2 cellular contexts compared by ENCODE assay signal in the genomic region with DNA sequence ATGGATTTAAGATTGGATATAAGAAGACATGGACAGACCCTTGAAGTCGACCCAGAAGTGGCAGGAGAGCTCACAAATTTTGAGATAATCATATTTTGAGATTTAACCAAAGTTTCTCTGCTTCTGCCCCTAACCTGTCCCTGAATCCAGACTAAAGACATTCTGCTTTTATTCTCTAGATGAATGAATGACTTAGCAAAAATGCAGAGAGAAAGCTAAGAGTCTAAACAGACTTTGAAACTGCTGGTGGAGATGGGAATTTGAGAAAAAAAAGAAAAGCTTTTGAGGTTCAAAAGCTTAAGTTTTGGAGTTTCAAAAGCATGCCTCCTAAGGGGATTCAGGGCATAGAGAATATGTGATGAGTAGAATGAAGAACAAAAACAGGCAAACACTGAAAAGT.
TF ChIP-seq lines count a peak whose summit lies in the region.

No MANE protein-coding gene starts in this region.

TF ChIP-seq in IMR-90, 13 proteins besides CTCF, POLR2A, EP300 and RAD21:
- TF ChIP-seq NFE2L2 (IDR thresholded peaks at IDR 0.05; ENCODE audit: low read depth, low read length) (peak; percentile 21; the same call in 1 of the 2 replicates), RCOR1 (IDR thresholded peaks at IDR 0.05; ENCODE audit: insufficient replicate concordance, low read length) (no peak)

TF ChIP-seq in K562, 482 proteins besides CTCF, POLR2A, EP300 and RAD21:
- TF ChIP-seq MAFF (IDR thresholded peaks at IDR 0.05; ENCODE audit: low read length) (peak; percentile 22; the same call in 1 of the 2 replicates), C11orf30 (IDR thresholded peaks at IDR 0.05; ENCODE audit: low read depth) (peak; percentile 44; the same call in 1 of the 2 replicates), MAFG (tag; conservative IDR thresholded peaks at IDR 0.05) (peak; percentile 75; the same call in 1 of the 2 replicates), NFE2L1 (tag; IDR thresholded peaks at IDR 0.05; ENCODE audit: borderline replicate concordance, low read depth) (peak; percentile 7; the same call in 1 of the 2 replicates), NEUROD1 (IDR thresholded peaks at IDR 0.05; ENCODE audit: borderline replicate concordance, low read depth, low read length, partially characterized antibody) (no peak), NFE2 (IDR thresholded peaks at IDR 0.05; ENCODE audit: low read depth) (peak; percentile 26; the same call in 1 of the 2 replicates), ZNF316 (IDR thresholded peaks at IDR 0.05) (peak; percentile 58), NCOA1 (IDR thresholded peaks at IDR 0.05; ENCODE audit: low read depth) (no peak)
TF ChIP-seq in K562: peak in this region for 6.
